1 cellular context compared by ENCODE assay signal in genomic region chr1:184051485-184052193, GRCh38.
TF ChIP-seq lines count a peak whose summit lies in the region.

Gene TSEN15 (plus strand): TSS chr1:184051730. CDS start chr1:184051756, 26 bp downstream.

TF ChIP-seq in K562, 482 proteins besides CTCF, POLR2A, EP300 and RAD21 (continued from another document and continues in another):
- peak; percentile 26 for TF ChIP-seq CTCFL (IDR thresholded peaks at IDR 0.05; ENCODE audit: borderline replicate concordance, insufficient read depth, low read depth, low read length, poor library complexity, severe bottlenecking)
- TF ChIP-seq POLR2AphosphoS5 (IDR thresholded peaks at IDR 0.05; ENCODE audit: control insufficient read depth, insufficient read depth, low read depth, low read length) = peak; percentile 78
- TF ChIP-seq CEBPB (tag; IDR thresholded peaks at IDR 0.05) = peak; percentile 94
- TF ChIP-seq KDM4B (IDR thresholded peaks at IDR 0.05; ENCODE audit: borderline replicate concordance in 2 of 2, low read depth in 1 of 2) = peak in 1 of 2 experiments; percentile 83; a peak in 2 of 4 replicates
- no peak for TF ChIP-seq ZBTB34 (CRISPR knock-in tag; IDR thresholded peaks at IDR 0.05)
- peak; percentile 84 for TF ChIP-seq JUND (IDR thresholded peaks at IDR 0.05; ENCODE audit: borderline replicate concordance, low read depth, low read length)
- peak; percentile 33; the same call in 1 of the 3 replicates for TF ChIP-seq JUND (tag; IDR thresholded peaks at IDR 0.05; ENCODE audit: borderline replicate concordance, low read depth, low read length)
- no peak for TF ChIP-seq SETDB1 (IDR thresholded peaks at IDR 0.05; ENCODE audit: low read length)
- TF ChIP-seq ZNF318 (IDR thresholded peaks at IDR 0.05; ENCODE audit: borderline replicate concordance in 1 of 2, low read depth in 1 of 2) = no peak
- TF ChIP-seq TEAD1 (CRISPR knock-in tag; IDR thresholded peaks at IDR 0.05) = 0 out of 4 replicates have a peak, but pooled peaks of 1 of the 2 experiments have one; percentile 44
- 0 out of 2 replicates have a peak, but pooled peaks have one; percentile 10 for TF ChIP-seq MTA1 (IDR thresholded peaks at IDR 0.05; ENCODE audit: borderline replicate concordance)
- TF ChIP-seq ZEB2 (IDR thresholded peaks at IDR 0.05) = peak; percentile 90
- TF ChIP-seq DPF2 (IDR thresholded peaks at IDR 0.05) = no peak; the same call in 1 of the 2 replicates
- TF ChIP-seq E2F1 (CRISPR knock-in tag; IDR thresholded peaks at IDR 0.05) = peak; percentile 85; the same call in 1 of the 2 replicates
- peak; percentile 27 to 61; a peak in 1 of 4 replicates for TF ChIP-seq TBL1XR1 (IDR thresholded peaks at IDR 0.05; ENCODE audit: low read length in 2 of 2)
- TF ChIP-seq ZNF57 (CRISPR knock-in tag; IDR thresholded peaks at IDR 0.05) = no peak
- TF ChIP-seq DMBX1 (CRISPR knock-in tag; IDR thresholded peaks at IDR 0.05; ENCODE audit: borderline replicate concordance) = no peak; the same call in 1 of the 2 replicates
- peak; percentile 61; the same call in 1 of the 2 replicates for TF ChIP-seq TAF7 (tag; IDR thresholded peaks at IDR 0.05)
- TF ChIP-seq SMAD1 (IDR thresholded peaks at IDR 0.05; ENCODE audit: low read depth, low read length, partially characterized antibody) = peak; percentile 43
- peak; percentile 56; the same call in 1 of the 2 replicates for TF ChIP-seq NFIC (IDR thresholded peaks at IDR 0.05)
- TF ChIP-seq RBM22 (IDR thresholded peaks at IDR 0.05; ENCODE audit: low read depth, low read length, poor library complexity, severe bottlenecking) = peak; percentile 87
- TF ChIP-seq DACH1 (IDR thresholded peaks at IDR 0.05; ENCODE audit: partially characterized antibody) = peak; percentile 58
- peak; percentile 14 for TF ChIP-seq ZFP36 (IDR thresholded peaks at IDR 0.05; ENCODE audit: low read depth, low read length, partially characterized antibody)
- TF ChIP-seq DEAF1 (CRISPR knock-in tag; IDR thresholded peaks at IDR 0.05) = 0 out of 2 replicates have a peak, but pooled peaks have one; percentile 14
- 0 out of 2 replicates have a peak, but pooled peaks have one; percentile 70 for TF ChIP-seq TARDBP (IDR thresholded peaks at IDR 0.05)
- TF ChIP-seq CREB1 (IDR thresholded peaks at IDR 0.05) = peak; percentile 36; the same call in 1 of the 2 replicates
- TF ChIP-seq CREB1 (CRISPR knock-in tag; IDR thresholded peaks at IDR 0.05) = no peak
- peak; percentile 98 for TF ChIP-seq ZNF395 (CRISPR knock-in tag; IDR thresholded peaks at IDR 0.05)
- TF ChIP-seq ZFP91 (CRISPR knock-in tag; IDR thresholded peaks at IDR 0.05) = no peak
- peak; percentile 90 for TF ChIP-seq HDAC8 (tag; IDR thresholded peaks at IDR 0.05)
- TF ChIP-seq KAT2B (IDR thresholded peaks at IDR 0.05; ENCODE audit: low read depth, low read length) = no peak
- peak; percentile 97 for TF ChIP-seq CTBP1 (IDR thresholded peaks at IDR 0.05; ENCODE audit: borderline replicate concordance)
- TF ChIP-seq ATF7 (IDR thresholded peaks at IDR 0.05) = peak; percentile 89
- peak; percentile 71 for TF ChIP-seq PML (IDR thresholded peaks at IDR 0.05; ENCODE audit: low read length)
- TF ChIP-seq FOXK2 (conservative IDR thresholded peaks at IDR 0.05 in 1 of 2, IDR thresholded peaks at IDR 0.05 in 1 of 2; ENCODE audit: low read depth in 2 of 2) = no peak
- no peak for TF ChIP-seq NCOA6 (IDR thresholded peaks at IDR 0.05)
- TF ChIP-seq TCF7 (IDR thresholded peaks at IDR 0.05; ENCODE audit: borderline replicate concordance) = peak; percentile 80; the same call in 1 of the 2 replicates
- TF ChIP-seq CCNT2 (IDR thresholded peaks at IDR 0.05; ENCODE audit: borderline replicate concordance, extremely low read depth, insufficient read length, low read depth, low read length) = peak; percentile 97
- TF ChIP-seq ZNF316 (IDR thresholded peaks at IDR 0.05) = no peak
- TF ChIP-seq ZNF830 (CRISPR knock-in tag; IDR thresholded peaks at IDR 0.05) = 0 out of 2 replicates have a peak, but pooled peaks have one; percentile 63
- TF ChIP-seq CBX1 (IDR thresholded peaks at IDR 0.05; ENCODE audit: low read depth) = peak; percentile 92
- TF ChIP-seq ZBTB7A (IDR thresholded peaks at IDR 0.05; ENCODE audit: borderline replicate concordance, control insufficient read depth, low read depth, low read length) = peak; percentile 71; the same call in 1 of the 2 replicates
- TF ChIP-seq ZBTB43 (CRISPR knock-in tag; IDR thresholded peaks at IDR 0.05) = no peak
- TF ChIP-seq ZSCAN32 (CRISPR knock-in tag; IDR thresholded peaks at IDR 0.05) = peak; percentile 98
- TF ChIP-seq L3MBTL2 (IDR thresholded peaks at IDR 0.05) = peak; percentile 91
- peak; percentile 81 for TF ChIP-seq NEUROD1 (IDR thresholded peaks at IDR 0.05; ENCODE audit: borderline replicate concordance, low read depth, low read length, partially characterized antibody)
